Comparison of ENCODE assay signal across 2 cellular contexts in the genomic region with DNA sequence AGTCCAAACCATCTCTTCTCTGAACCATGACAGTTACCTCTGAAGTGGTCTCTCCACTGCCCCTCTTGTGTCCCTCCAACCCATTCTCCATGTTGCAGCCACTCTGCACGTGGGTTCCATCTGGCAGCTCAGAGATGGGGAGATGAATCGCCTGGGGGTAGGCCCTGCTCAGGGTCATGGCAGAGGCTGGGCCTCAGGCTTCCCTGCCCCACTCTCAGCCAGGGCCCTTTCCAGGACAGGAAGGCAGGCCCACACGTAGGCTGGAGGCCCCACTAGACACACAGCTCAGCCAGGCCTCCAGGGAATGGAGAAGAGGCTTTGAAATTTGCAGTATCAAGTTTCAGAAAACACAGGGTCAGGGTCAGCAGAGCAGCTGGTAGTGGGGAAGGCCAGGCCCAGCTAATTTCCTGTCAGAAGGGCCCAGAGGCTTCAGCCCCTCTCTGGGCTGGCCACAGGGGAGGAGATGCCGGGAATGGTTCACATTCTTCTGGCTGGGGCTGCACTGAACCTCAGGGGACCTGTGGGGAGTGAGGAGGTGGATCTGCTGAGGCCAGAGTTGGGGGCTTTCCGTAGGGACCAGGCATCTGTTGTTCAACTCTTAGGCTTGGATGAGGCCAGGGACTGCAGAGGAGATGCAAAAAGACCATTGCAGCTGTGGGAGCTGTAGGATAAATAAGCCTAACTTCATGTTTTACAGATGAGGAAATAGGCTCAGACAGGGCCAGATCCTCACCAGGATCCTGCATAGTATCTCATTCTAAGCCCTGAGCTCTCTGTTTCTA.
A peak's percentile ranks its signal among the peaks of the same experiment; 100 is the strongest.
TF ChIP-seq lines count a peak whose summit lies in the region.

No MANE protein-coding gene starts in this region.

TF ChIP-seq in GM23338, 12 proteins besides CTCF, POLR2A, EP300 and RAD21 (continued from another document):
- TF ChIP-seq, protein P1, sequence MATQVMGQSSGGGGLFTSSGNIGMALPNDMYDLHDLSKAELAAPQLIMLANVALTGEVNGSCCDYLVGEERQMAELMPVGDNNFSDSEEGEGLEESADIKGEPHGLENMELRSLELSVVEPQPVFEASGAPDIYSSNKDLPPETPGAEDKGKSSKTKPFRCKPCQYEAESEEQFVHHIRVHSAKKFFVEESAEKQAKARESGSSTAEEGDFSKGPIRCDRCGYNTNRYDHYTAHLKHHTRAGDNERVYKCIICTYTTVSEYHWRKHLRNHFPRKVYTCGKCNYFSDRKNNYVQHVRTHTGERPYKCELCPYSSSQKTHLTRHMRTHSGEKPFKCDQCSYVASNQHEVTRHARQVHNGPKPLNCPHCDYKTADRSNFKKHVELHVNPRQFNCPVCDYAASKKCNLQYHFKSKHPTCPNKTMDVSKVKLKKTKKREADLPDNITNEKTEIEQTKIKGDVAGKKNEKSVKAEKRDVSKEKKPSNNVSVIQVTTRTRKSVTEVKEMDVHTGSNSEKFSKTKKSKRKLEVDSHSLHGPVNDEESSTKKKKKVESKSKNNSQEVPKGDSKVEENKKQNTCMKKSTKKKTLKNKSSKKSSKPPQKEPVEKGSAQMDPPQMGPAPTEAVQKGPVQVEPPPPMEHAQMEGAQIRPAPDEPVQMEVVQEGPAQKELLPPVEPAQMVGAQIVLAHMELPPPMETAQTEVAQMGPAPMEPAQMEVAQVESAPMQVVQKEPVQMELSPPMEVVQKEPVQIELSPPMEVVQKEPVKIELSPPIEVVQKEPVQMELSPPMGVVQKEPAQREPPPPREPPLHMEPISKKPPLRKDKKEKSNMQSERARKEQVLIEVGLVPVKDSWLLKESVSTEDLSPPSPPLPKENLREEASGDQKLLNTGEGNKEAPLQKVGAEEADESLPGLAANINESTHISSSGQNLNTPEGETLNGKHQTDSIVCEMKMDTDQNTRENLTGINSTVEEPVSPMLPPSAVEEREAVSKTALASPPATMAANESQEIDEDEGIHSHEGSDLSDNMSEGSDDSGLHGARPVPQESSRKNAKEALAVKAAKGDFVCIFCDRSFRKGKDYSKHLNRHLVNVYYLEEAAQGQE (IDR thresholded peaks at IDR 0.05; ENCODE audit: unreplicated experiment) = no peak
- no peak for TF ChIP-seq POLR2AphosphoS5 (IDR thresholded peaks at IDR 0.05; ENCODE audit: low read depth)
- TF ChIP-seq, protein P2, sequence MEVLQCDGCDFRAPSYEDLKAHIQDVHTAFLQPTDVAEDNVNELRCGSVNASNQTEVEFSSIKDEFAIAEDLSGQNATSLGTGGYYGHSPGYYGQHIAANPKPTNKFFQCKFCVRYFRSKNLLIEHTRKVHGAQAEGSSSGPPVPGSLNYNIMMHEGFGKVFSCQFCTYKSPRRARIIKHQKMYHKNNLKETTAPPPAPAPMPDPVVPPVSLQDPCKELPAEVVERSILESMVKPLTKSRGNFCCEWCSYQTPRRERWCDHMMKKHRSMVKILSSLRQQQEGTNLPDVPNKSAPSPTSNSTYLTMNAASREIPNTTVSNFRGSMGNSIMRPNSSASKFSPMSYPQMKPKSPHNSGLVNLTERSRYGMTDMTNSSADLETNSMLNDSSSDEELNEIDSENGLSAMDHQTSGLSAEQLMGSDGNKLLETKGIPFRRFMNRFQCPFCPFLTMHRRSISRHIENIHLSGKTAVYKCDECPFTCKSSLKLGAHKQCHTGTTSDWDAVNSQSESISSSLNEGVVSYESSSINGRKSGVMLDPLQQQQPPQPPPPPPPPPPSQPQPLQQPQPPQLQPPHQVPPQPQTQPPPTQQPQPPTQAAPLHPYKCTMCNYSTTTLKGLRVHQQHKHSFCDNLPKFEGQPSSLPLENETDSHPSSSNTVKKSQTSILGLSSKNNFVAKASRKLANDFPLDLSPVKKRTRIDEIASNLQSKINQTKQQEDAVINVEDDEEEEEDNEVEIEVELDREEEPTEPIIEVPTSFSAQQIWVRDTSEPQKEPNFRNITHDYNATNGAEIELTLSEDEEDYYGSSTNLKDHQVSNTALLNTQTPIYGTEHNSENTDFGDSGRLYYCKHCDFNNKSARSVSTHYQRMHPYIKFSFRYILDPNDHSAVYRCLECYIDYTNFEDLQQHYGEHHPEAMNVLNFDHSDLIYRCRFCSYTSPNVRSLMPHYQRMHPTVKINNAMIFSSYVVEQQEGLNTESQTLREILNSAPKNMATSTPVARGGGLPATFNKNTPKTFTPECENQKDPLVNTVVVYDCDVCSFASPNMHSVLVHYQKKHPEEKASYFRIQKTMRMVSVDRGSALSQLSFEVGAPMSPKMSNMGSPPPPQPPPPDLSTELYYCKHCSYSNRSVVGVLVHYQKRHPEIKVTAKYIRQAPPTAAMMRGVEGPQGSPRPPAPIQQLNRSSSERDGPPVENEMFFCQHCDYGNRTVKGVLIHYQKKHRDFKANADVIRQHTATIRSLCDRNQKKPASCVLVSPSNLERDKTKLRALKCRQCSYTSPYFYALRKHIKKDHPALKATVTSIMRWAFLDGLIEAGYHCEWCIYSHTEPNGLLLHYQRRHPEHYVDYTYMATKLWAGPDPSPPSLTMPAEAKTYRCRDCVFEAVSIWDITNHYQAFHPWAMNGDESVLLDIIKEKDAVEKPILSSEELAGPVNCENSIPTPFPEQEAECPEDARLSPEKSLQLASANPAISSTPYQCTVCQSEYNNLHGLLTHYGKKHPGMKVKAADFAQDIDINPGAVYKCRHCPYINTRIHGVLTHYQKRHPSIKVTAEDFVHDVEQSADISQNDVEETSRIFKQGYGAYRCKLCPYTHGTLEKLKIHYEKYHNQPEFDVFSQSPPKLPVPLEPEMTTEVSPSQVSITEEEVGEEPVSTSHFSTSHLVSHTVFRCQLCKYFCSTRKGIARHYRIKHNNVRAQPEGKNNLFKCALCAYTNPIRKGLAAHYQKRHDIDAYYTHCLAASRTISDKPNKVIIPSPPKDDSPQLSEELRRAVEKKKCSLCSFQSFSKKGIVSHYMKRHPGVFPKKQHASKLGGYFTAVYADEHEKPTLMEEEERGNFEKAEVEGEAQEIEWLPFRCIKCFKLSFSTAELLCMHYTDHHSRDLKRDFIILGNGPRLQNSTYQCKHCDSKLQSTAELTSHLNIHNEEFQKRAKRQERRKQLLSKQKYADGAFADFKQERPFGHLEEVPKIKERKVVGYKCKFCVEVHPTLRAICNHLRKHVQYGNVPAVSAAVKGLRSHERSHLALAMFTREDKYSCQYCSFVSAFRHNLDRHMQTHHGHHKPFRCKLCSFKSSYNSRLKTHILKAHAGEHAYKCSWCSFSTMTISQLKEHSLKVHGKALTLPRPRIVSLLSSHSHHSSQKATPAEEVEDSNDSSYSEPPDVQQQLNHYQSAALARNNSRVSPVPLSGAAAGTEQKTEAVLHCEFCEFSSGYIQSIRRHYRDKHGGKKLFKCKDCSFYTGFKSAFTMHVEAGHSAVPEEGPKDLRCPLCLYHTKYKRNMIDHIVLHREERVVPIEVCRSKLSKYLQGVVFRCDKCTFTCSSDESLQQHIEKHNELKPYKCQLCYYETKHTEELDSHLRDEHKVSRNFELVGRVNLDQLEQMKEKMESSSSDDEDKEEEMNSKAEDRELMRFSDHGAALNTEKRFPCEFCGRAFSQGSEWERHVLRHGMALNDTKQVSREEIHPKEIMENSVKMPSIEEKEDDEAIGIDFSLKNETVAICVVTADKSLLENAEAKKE (CRISPR knock-in tag; IDR thresholded peaks at IDR 0.05) = peak; percentile 83

TF ChIP-seq in SK-N-SH, 30 proteins besides CTCF, POLR2A, EP300 and RAD21 (continued from another document):
- no peak for TF ChIP-seq FOSL2 (IDR thresholded peaks at IDR 0.05; ENCODE audit: borderline replicate concordance, low read depth)
- TF ChIP-seq, protein P1 (IDR thresholded peaks at IDR 0.05; ENCODE audit: low read depth, low read length) = no peak
- no peak for TF ChIP-seq SMC3 (IDR thresholded peaks at IDR 0.05; ENCODE audit: low read depth, low read length)
- TF ChIP-seq GABPA (IDR thresholded peaks at IDR 0.05; ENCODE audit: low read depth) = no peak
- no peak for TF ChIP-seq RFX5 (IDR thresholded peaks at IDR 0.05; ENCODE audit: low read length)
- TF ChIP-seq, protein P3, sequence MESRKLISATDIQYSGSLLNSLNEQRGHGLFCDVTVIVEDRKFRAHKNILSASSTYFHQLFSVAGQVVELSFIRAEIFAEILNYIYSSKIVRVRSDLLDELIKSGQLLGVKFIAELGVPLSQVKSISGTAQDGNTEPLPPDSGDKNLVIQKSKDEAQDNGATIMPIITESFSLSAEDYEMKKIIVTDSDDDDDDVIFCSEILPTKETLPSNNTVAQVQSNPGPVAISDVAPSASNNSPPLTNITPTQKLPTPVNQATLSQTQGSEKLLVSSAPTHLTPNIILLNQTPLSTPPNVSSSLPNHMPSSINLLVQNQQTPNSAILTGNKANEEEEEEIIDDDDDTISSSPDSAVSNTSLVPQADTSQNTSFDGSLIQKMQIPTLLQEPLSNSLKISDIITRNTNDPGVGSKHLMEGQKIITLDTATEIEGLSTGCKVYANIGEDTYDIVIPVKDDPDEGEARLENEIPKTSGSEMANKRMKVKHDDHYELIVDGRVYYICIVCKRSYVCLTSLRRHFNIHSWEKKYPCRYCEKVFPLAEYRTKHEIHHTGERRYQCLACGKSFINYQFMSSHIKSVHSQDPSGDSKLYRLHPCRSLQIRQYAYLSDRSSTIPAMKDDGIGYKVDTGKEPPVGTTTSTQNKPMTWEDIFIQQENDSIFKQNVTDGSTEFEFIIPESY (IDR thresholded peaks at IDR 0.05; ENCODE audit: borderline replicate concordance, low read depth) = no peak
- TF ChIP-seq, protein P4, sequence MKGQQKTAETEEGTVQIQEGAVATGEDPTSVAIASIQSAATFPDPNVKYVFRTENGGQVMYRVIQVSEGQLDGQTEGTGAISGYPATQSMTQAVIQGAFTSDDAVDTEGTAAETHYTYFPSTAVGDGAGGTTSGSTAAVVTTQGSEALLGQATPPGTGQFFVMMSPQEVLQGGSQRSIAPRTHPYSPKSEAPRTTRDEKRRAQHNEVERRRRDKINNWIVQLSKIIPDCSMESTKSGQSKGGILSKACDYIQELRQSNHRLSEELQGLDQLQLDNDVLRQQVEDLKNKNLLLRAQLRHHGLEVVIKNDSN (IDR thresholded peaks at IDR 0.05; ENCODE audit: borderline replicate concordance, low read depth) = no peak
- TF ChIP-seq, protein P5, sequence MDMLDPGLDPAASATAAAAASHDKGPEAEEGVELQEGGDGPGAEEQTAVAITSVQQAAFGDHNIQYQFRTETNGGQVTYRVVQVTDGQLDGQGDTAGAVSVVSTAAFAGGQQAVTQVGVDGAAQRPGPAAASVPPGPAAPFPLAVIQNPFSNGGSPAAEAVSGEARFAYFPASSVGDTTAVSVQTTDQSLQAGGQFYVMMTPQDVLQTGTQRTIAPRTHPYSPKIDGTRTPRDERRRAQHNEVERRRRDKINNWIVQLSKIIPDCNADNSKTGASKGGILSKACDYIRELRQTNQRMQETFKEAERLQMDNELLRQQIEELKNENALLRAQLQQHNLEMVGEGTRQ (IDR thresholded peaks at IDR 0.05; ENCODE audit: borderline replicate concordance, low read depth, low read length) = no peak
- TF ChIP-seq, protein P6, sequence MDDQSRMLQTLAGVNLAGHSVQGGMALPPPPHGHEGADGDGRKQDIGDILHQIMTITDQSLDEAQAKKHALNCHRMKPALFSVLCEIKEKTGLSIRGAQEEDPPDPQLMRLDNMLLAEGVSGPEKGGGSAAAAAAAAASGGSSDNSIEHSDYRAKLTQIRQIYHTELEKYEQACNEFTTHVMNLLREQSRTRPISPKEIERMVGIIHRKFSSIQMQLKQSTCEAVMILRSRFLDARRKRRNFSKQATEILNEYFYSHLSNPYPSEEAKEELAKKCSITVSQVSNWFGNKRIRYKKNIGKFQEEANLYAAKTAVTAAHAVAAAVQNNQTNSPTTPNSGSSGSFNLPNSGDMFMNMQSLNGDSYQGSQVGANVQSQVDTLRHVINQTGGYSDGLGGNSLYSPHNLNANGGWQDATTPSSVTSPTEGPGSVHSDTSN (IDR thresholded peaks at IDR 0.05) = peak; percentile 40
- TF ChIP-seq CHD2 (IDR thresholded peaks at IDR 0.05; ENCODE audit: low read length, partially characterized antibody) = no peak
- TF ChIP-seq GATA2 (CRISPR knock-in tag; IDR thresholded peaks at IDR 0.05) = no peak
- TF ChIP-seq RCOR1 (IDR thresholded peaks at IDR 0.05; ENCODE audit: low read length) = no peak
- TF ChIP-seq EZH2phosphoT487 (IDR thresholded peaks at IDR 0.05; ENCODE audit: borderline replicate concordance, low read depth) = no peak
